Comparison of ENCODE assay signal across 8 cellular contexts in genomic region chr13:48000559-48001126, GRCh38. TPM values are rescaled to one million over a fixed set of nuclear protein-coding genes. Genes with fewer than 3 reads are reported as not detected.
A peak's percentile ranks its signal among the peaks of the same experiment; 100 is the strongest.
DNase-seq lines count a peak whose midpoint lies in the region; ATAC-seq and TF ChIP-seq lines count a peak whose summit lies in the region.

No MANE protein-coding gene starts in this region.

- H3K4me3 ChIP-seq in Caco-2 (ENCODE audit: low read depth, low read length) (peak overlapping the region; percentile 92), heart right ventricle (peak overlapping the region; percentile 58 to 99 (median 90)), psoas muscle (peak overlapping the region; percentile 97)

- H3K36me3 ChIP-seq in Caco-2 (ENCODE audit: control insufficient read depth, insufficient read depth, low read length) (no peaks in the 10 kb centered on the region), heart right ventricle (peaks cover 0 to 24% (median 8%) of the 10 kb centered on the region in 9 donors), psoas muscle (ENCODE audit: insufficient read depth in 1 of 2, low read depth in 1 of 2) (peaks cover 0 to 11% of the 10 kb centered on the region in 2 donors)

- peaks cover 26% of the 10 kb centered on the region for H3K4me1 Mint-ChIP-seq in Caco-2 (ENCODE audit: low read depth, unreplicated experiment)
- peaks cover 31% of the 10 kb centered on the region for H3K4me1 Mint-ChIP-seq in activated T-helper 1 cell treated with anti-CD3 and anti-CD28 coated beads, Interleukin-12 subunit alpha, Interleukin-12 subunit beta, Interleukin-2, Interleukin-4 antibody, amounts not matched to agents 30 ng/mL and 10 ng/mL and 1 ng/mL, durations not matched to agents 14 hours and 24 hours and 36 hours (ENCODE audit: low read depth)

- POLR2A ChIA-PET in Caco-2 (lab: Charles Lee), result interaction anchor here (0.7 to 1.0 kb wide), 2 partner anchors 37 to 1810 kb away, joined by 9 to 15 read pairs; partner anchors contain the start of gene NUDT15

- H3K4me1 ChIP-seq in Caco-2 (peaks cover 7% of the 10 kb centered on the region), heart right ventricle (peaks cover 0 to 48% (median 24%) of the 10 kb centered on the region in 9 donors), psoas muscle (peaks cover 4% of the 10 kb centered on the region)

- intact Hi-C loops in Caco-2 (cut with micrococcal nuclease; ENCODE audit: unreplicated experiment), result loop anchor here (1.0 to 2.0 kb wide), 2 partner anchors 37 to 202 kb away; partner anchors contain the start of gene NUDT15
- intact Hi-C loops in activated T-helper 1 cell treated with anti-CD3 and anti-CD28 coated beads, Interleukin-12 subunit alpha, Interleukin-12 subunit beta, Interleukin-2, Interleukin-4 antibody, amounts not matched to agents 30 ng/mL and 10 ng/mL and 1 ng/mL, durations not matched to agents 14 hours and 24 hours and 36 hours (cut with micrococcal nuclease), result loop anchor here (1.0 kb wide), 2 partner anchors 37 to 95 kb away; partner anchors contain the start of genes MED4 and NUDT15
- intact Hi-C loops in heart right ventricle (cut with DNase I), result no loop called here
- intact Hi-C loops in psoas muscle (cut with DNase I), result loop anchor here in 1 of 2 donors (5.0 kb wide), 1 partner anchor 37 kb away; the partner anchor contains the start of gene NUDT15

- H3K27ac ChIP-seq in heart right ventricle (peak overlapping the region; percentile 43 to 95 (median 87)), psoas muscle (peak overlapping the region; percentile 91)

- peaks cover 43% of the 10 kb centered on the region for H3K36me3 Mint-ChIP-seq in Caco-2 (ENCODE audit: insufficient read depth, unreplicated experiment)
- peaks cover 8% of the 10 kb centered on the region for H3K36me3 Mint-ChIP-seq in activated T-helper 1 cell treated with anti-CD3 and anti-CD28 coated beads, Interleukin-12 subunit alpha, Interleukin-12 subunit beta, Interleukin-2, Interleukin-4 antibody, amounts not matched to agents 30 ng/mL and 10 ng/mL and 1 ng/mL, durations not matched to agents 14 hours and 24 hours and 36 hours (ENCODE audit: low read depth)

- TF ChIP-seq CTCF in Caco-2 (IDR thresholded peaks at IDR 0.05; ENCODE audit: insufficient read depth in 1 of 2, low read depth in 1 of 2, low read length in 1 of 2, severe bottlenecking in 1 of 2, unreplicated experiment in 1 of 2) (no peak), heart right ventricle (IDR thresholded peaks at IDR 0.05) (no peak), psoas muscle (IDR thresholded peaks at IDR 0.05) (no peak)

- H3K27ac Mint-ChIP-seq in Caco-2 (ENCODE audit: unreplicated experiment), result peak overlapping the region; percentile 99
- peak overlapping the region; percentile 97 for H3K27ac Mint-ChIP-seq in activated T-helper 1 cell treated with anti-CD3 and anti-CD28 coated beads, Interleukin-12 subunit alpha, Interleukin-12 subunit beta, Interleukin-2, Interleukin-4 antibody, amounts not matched to agents 30 ng/mL and 10 ng/mL and 1 ng/mL, durations not matched to agents 14 hours and 24 hours and 36 hours

- no TSS peak for BruUV-seq in Caco-2 (replicated peaks; lab: Mats Ljungman, UMichigan)

- no peaks in the 10 kb centered on the region for H3K27me3 ChIP-seq in Caco-2 (replicated peaks; ENCODE audit: control insufficient read depth, insufficient read depth, low read length)
- H3K27me3 ChIP-seq in heart right ventricle, result no peaks in the 10 kb centered on the region
- H3K27me3 ChIP-seq in psoas muscle (ENCODE audit: insufficient read depth in 3 of 3, low read length in 2 of 3), result no peaks in the 10 kb centered on the region

- H3K9me3 Mint-ChIP-seq in Caco-2 (ENCODE audit: unreplicated experiment), result no peaks in the 10 kb centered on the region
- H3K9me3 Mint-ChIP-seq in activated T-helper 1 cell treated with anti-CD3 and anti-CD28 coated beads, Interleukin-12 subunit alpha, Interleukin-12 subunit beta, Interleukin-2, Interleukin-4 antibody, amounts not matched to agents 30 ng/mL and 10 ng/mL and 1 ng/mL, durations not matched to agents 14 hours and 24 hours and 36 hours, result no peaks in the 10 kb centered on the region

- no peaks in the 10 kb centered on the region for H3K9me3 ChIP-seq in Caco-2
- H3K9me3 ChIP-seq in heart right ventricle, result no peaks in the 10 kb centered on the region
- no peaks in the 10 kb centered on the region for H3K9me3 ChIP-seq in psoas muscle

- no peaks in the 10 kb centered on the region for H3K27me3 Mint-ChIP-seq in Caco-2 (ENCODE audit: insufficient read depth, unreplicated experiment)
- peaks cover 2% of the 10 kb centered on the region for H3K27me3 Mint-ChIP-seq in activated T-helper 1 cell treated with anti-CD3 and anti-CD28 coated beads, Interleukin-12 subunit alpha, Interleukin-12 subunit beta, Interleukin-2, Interleukin-4 antibody, amounts not matched to agents 30 ng/mL and 10 ng/mL and 1 ng/mL, durations not matched to agents 14 hours and 24 hours and 36 hours (ENCODE audit: insufficient read depth)

- peak; percentile 32 for ATAC-seq in GM19372 (IDR thresholded peaks at IDR 0.05; ENCODE audit: low read depth, unreplicated experiment)
- ATAC-seq in HG03432 (IDR thresholded peaks at IDR 0.05; ENCODE audit: unreplicated experiment), result peak; percentile 45
- peak; percentile 28 to 74 (median 60) for ATAC-seq in heart right ventricle
- peak; percentile 66 to 78 (median 69) for ATAC-seq in psoas muscle

- 0% methylated on average over 25 of the region's 25 CpGs for WGBS in heart right ventricle, 2 donors
- WGBS in psoas muscle, 3 donors, result 0% methylated on average over 25 of the region's 25 CpGs

- CTCF ChIA-PET in Caco-2 (lab: Charles Lee), result interaction anchor here (0.7 to 1.0 kb wide), 2 partner anchors 10 to 37 kb away, joined by 4 to 11 read pairs; partner anchors contain the start of gene NUDT15

- DNase-seq in Caco-2 (no peak), heart right ventricle (no peak), psoas muscle (no peak), H4 (ENCODE audit: low spot score) (no peak)
- peak; percentile 5 for DNase-seq in activated T-helper 1 cell treated with anti-CD3 and anti-CD28 coated beads, Interleukin-12 subunit alpha, Interleukin-12 subunit beta, Interleukin-2, Interleukin-4 antibody, amounts not matched to agents 30 ng/mL and 10 ng/mL and 1 ng/mL, durations not matched to agents 14 hours and 24 hours and 36 hours (ENCODE audit: low spot score)
- no peak for DNase-seq in activated CD4-positive, alpha-beta T cell treated with anti-CD3 and anti-CD28 coated beads, Interleukin-2, amount 50 U/mL, for 48 hours

- H3K4me3 Mint-ChIP-seq in Caco-2 (ENCODE audit: unreplicated experiment), result peak overlapping the region; percentile 100
- peak overlapping the region; percentile 95 for H3K4me3 Mint-ChIP-seq in activated T-helper 1 cell treated with anti-CD3 and anti-CD28 coated beads, Interleukin-12 subunit alpha, Interleukin-12 subunit beta, Interleukin-2, Interleukin-4 antibody, amounts not matched to agents 30 ng/mL and 10 ng/mL and 1 ng/mL, durations not matched to agents 14 hours and 24 hours and 36 hours

RNA-seq across cellular contexts. Expression of gene SUCLA2, which starts 0.4 kb away (rescaled TPM):
- total RNA-seq in Caco-2 (2022) (77.8 and 80.8 TPM in 2 replicates), heart right ventricle (100 to 1,000 TPM in 9 of 10 donors, 10 to 100 TPM in 1; 90.6 to 172 (median 154) TPM), psoas muscle (100 to 1,000 TPM in 3 of 4 donors, 10 to 100 TPM in 1; 96.7 to 111 (median 103) TPM)
- total RNA-seq in activated T-helper 1 cell treated with anti-CD3 and anti-CD28 coated beads, Interleukin-12 subunit alpha, Interleukin-12 subunit beta, Interleukin-2, Interleukin-4 antibody, amounts not matched to agents 30 ng/mL and 10 ng/mL and 1 ng/mL, durations not matched to agents 14 hours and 24 hours and 36 hours, result 40.4 and 45.3 TPM in 2 replicates
- polyA plus RNA-seq in heart right ventricle (10 to 100 TPM; 21.2 to 67.7 TPM), psoas muscle (100 to 1,000 TPM in 1 of 3 donors, 10 to 100 TPM in 2; 83.9 to 131 (median 85.5) TPM)
- total RNA-seq in H4 (2014; rRNA removed; shearing (Covaris generic)), result 32.9 and 45.2 TPM in 2 replicates

RNA-seq across cellular contexts. Expression of gene NUDT15, which starts 36.9 kb away (rescaled TPM):
- 32.3 and 36.0 TPM in 2 replicates for total RNA-seq in Caco-2 (2022)
- total RNA-seq in activated T-helper 1 cell treated with anti-CD3 and anti-CD28 coated beads, Interleukin-12 subunit alpha, Interleukin-12 subunit beta, Interleukin-2, Interleukin-4 antibody, amounts not matched to agents 30 ng/mL and 10 ng/mL and 1 ng/mL, durations not matched to agents 14 hours and 24 hours and 36 hours, result 15.3 and 16.8 TPM in 2 replicates
- 10 to 100 TPM in 8 of 10 donors, 1 to 10 TPM in 2; 9.6 to 13.7 (median 11.3) TPM for total RNA-seq in heart right ventricle
- polyA plus RNA-seq in heart right ventricle, result 10 to 100 TPM in 1 of 2 donors, 1 to 10 TPM in 1; 9.8 to 12.9 TPM
- total RNA-seq in psoas muscle, result 10 to 100 TPM in 1 of 4 donors, 1 to 10 TPM in 3; 8.7 to 12.0 (median 9.3) TPM
- polyA plus RNA-seq in psoas muscle, result 10 to 100 TPM; 14.1 to 20.8 (median 17.7) TPM
- total RNA-seq in H4 (2014; rRNA removed; shearing (Covaris generic)), result 19.7 and 27.3 TPM in 2 replicates

Comparison
In these comparisons a context has a peak if more than half of its experiments do, and no peak if none do; other contexts are left out.
1. intact Hi-C loops: an anchor here in Caco-2 (1.0 to 2.0 kb wide) and activated T-helper 1 cell treated with anti-CD3 and anti-CD28 coated beads, Interleukin-12 subunit alpha, Interleukin-12 subunit beta, Interleukin-2, Interleukin-4 antibody, amounts not matched to agents 30 ng/mL and 10 ng/mL and 1 ng/mL, durations not matched to agents 14 hours and 24 hours and 36 hours (1.0 kb wide); none called in heart right ventricle.